ENCODE assay signal across 10 cellular contexts in genomic region chr3:63791974-63792373, GRCh38. TPM values are rescaled to one million over a fixed set of nuclear protein-coding genes. Genes with fewer than 3 reads are reported as not detected.
DNase-seq lines count a peak whose midpoint lies in the region; ATAC-seq and TF ChIP-seq lines count a peak whose summit lies in the region.
"Had no signal": no experiment of that assay in that cellular context is flagged by ENCODE, and none has a peak within 500 bp of the region (broad histone marks: within the 10 kb centered on the region; RNA-seq: fewer than 3 reads in every experiment).

No MANE protein-coding gene starts in this region.

- H3K9me3 ChIP-seq in H9 (ENCODE audit: control insufficient read depth, low read depth, low read length) = no peaks in the 10 kb centered on the region
- no peaks in the 10 kb centered on the region for H3K9me3 ChIP-seq in CD4-positive, alpha-beta T cell (ENCODE audit: control insufficient read depth, low read length)

- ATAC-seq in CD4-positive, alpha-beta T cell (ENCODE audit: poor library complexity) = no peak
- no peak for ATAC-seq in activated naive CD8-positive, alpha-beta T cell treated with anti-CD3 and anti-CD28 coated beads, Interleukin-2, amount 50 U/mL, for 24 hours

- no peak overlapping the region for H2AFZ ChIP-seq in H9 (ENCODE audit: low read length)

- H3K27me3 ChIP-seq in H9 (ENCODE audit: insufficient read depth, low read length) = no peaks in the 10 kb centered on the region
- H3K27me3 ChIP-seq in CD4-positive, alpha-beta T cell (ENCODE audit: control insufficient read depth, insufficient read depth, low read length) = no peaks in the 10 kb centered on the region

- no peak overlapping the region for H3K14ac ChIP-seq in H9 (ENCODE audit: insufficient read depth, low read length)

- no peak overlapping the region for H2AK5ac ChIP-seq in H9 (ENCODE audit: insufficient read length, low read length)

- CTCF ChIA-PET in CD4-positive, alpha-beta T cell (lab: Charles Lee) = interaction anchor here (1.4 kb wide), 1 partner anchor 36 kb away, joined by 3 read pairs; no protein-coding TSS in a partner anchor

- H3K56ac ChIP-seq in H9 (ENCODE audit: insufficient read length, low read depth, low read length) = no peak overlapping the region

- H4K20me1 ChIP-seq in H9 (ENCODE audit: control insufficient read depth, insufficient read depth, insufficient read length) = no peaks in the 10 kb centered on the region

- no peak overlapping the region for H3K9ac ChIP-seq in H9 (ENCODE audit: extremely low read depth, insufficient read length, low read length)

- DNase-seq in AG08395 (ENCODE audit: low spot score) = peak; percentile 77
- DNase-seq in H9 = no peak
- DNase-seq in iris pigment epithelial cell (ENCODE audit: low read depth) = peak; percentile 71
- no peak for DNase-seq in CD4-positive, alpha-beta T cell
- DNase-seq in NCI-H2081 treated with DMSO at 0.1 percent for 48 hours (lab: John Stamatoyannopoulos, UW) = no peak
- no peak for DNase-seq in activated naive CD8-positive, alpha-beta T cell treated with anti-CD3 and anti-CD28 coated beads, Interleukin-2, amount 50 U/mL, for 24 hours
- DNase-seq in activated CD4-positive, alpha-beta T cell treated with anti-CD3 and anti-CD28 coated beads, Interleukin-2, amount 50 U/mL, for 1 hour = no peak
- DNase-seq: activated gamma-delta T cell treated with Interleukin-2 at 50 U/mL for 16 hours; stimulated activated CD4-positive, alpha-beta T cell treated with anti-CD3 and anti-CD28 coated beads, Interleukin-4, amount 100 ng/mL, for 1 hour had no signal

- H3K23me2 ChIP-seq in H9 (ENCODE audit: insufficient read length, low read depth, low read length, poor library complexity, severe bottlenecking) = no peaks in the 10 kb centered on the region

- no peaks in the 10 kb centered on the region; the same call in 1 of the 2 replicates for H3K4me1 ChIP-seq in H9 (ENCODE audit: insufficient read depth, low read length)

- H3K27ac ChIP-seq in H9 (ENCODE audit: insufficient read length, low read depth, low read length) (no peak overlapping the region), VCaP (no peak overlapping the region)
- no peak overlapping the region for H3K27ac ChIP-seq in CD4-positive, alpha-beta T cell (ENCODE audit: low read depth, low read length)

- no peak overlapping the region for H3K4me2 ChIP-seq in H9 (ENCODE audit: insufficient read depth, insufficient read length, low read length)

- H2BK120ac ChIP-seq in H9 (ENCODE audit: low read depth, low read length, poor library complexity, severe bottlenecking) = no peak overlapping the region

- no peak overlapping the region for H3K27ac Mint-ChIP-seq in H9
- no peak overlapping the region for H3K27ac Mint-ChIP-seq in CD4-positive, alpha-beta T cell
- no peak overlapping the region for H3K27ac Mint-ChIP-seq in activated naive CD8-positive, alpha-beta T cell treated with anti-CD3 and anti-CD28 coated beads, Interleukin-2, amount 50 U/mL, for 24 hours

- H2BK5ac ChIP-seq in H9 (ENCODE audit: insufficient read length, low read length) = no peak overlapping the region

- intact Hi-C loops in CD4-positive, alpha-beta T cell (cut with DNase I, micrococcal nuclease) = no loop called here

- no peak overlapping the region for H3T11ph ChIP-seq in H9 (ENCODE audit: low read length)

- peaks cover 7 to 8% of the 10 kb centered on the region in 2 experiments; a peak in 3 of 4 replicates for H3K4me1 Mint-ChIP-seq in H9
- no peaks in the 10 kb centered on the region for H3K4me1 Mint-ChIP-seq in CD4-positive, alpha-beta T cell (ENCODE audit: low read depth)
- H3K4me1 Mint-ChIP-seq in activated naive CD8-positive, alpha-beta T cell treated with anti-CD3 and anti-CD28 coated beads, Interleukin-2, amount 50 U/mL, for 24 hours = no peaks in the 10 kb centered on the region

- POLR2A ChIA-PET in CD4-positive, alpha-beta T cell (lab: Charles Lee) = no interaction called here

- H3K23ac ChIP-seq in H9 (ENCODE audit: insufficient read length, low read depth, low read length) = no peak overlapping the region

- H2BK20ac ChIP-seq in H9 (ENCODE audit: low read depth, low read length, poor library complexity, severe bottlenecking) = no peak overlapping the region

- H3K4me3 Mint-ChIP-seq in H9 = no peak overlapping the region
- no peak overlapping the region for H3K4me3 Mint-ChIP-seq in CD4-positive, alpha-beta T cell
- no peak overlapping the region for H3K4me3 Mint-ChIP-seq in activated naive CD8-positive, alpha-beta T cell treated with anti-CD3 and anti-CD28 coated beads, Interleukin-2, amount 50 U/mL, for 24 hours

- peak; percentile 42 for TF ChIP-seq CTCF in H9 (conservative IDR thresholded peaks at IDR 0.05)
- TF ChIP-seq CTCF in VCaP (conservative IDR thresholded peaks at IDR 0.05) = peak; percentile 73
- TF ChIP-seq CTCF in CD4-positive, alpha-beta T cell (IDR thresholded peaks at IDR 0.05) = no peak

- H2BK12ac ChIP-seq in H9 (ENCODE audit: insufficient read length, low read depth, low read length) = no peak overlapping the region

- H4K91ac ChIP-seq in H9 (ENCODE audit: insufficient read length, low read depth, low read length) = no peak overlapping the region

- H3K4ac ChIP-seq in H9 (ENCODE audit: low read depth, low read length) = no peak overlapping the region

- H3K36me3 Mint-ChIP-seq in H9 (ENCODE audit: insufficient read depth in 1 of 3, low read depth in 3 of 3) = no peaks in the 10 kb centered on the region
- H3K36me3 Mint-ChIP-seq in CD4-positive, alpha-beta T cell (ENCODE audit: low read depth) = no peaks in the 10 kb centered on the region
- H3K36me3 Mint-ChIP-seq in activated naive CD8-positive, alpha-beta T cell treated with anti-CD3 and anti-CD28 coated beads, Interleukin-2, amount 50 U/mL, for 24 hours (ENCODE audit: low read depth) = no peaks in the 10 kb centered on the region

- no CpG with 5 or more reads among the region's 1 CpG for WGBS in H9 (ENCODE audit: extremely low coverage, insufficient read length, low lambda C conversion rate)

- no peak overlapping the region for H2BK15ac ChIP-seq in H9 (ENCODE audit: low read depth, low read length)

- H3K18ac ChIP-seq in H9 (ENCODE audit: insufficient read length, low read depth, low read length) = no peak overlapping the region

- no peaks in the 10 kb centered on the region for H3K79me1 ChIP-seq in H9 (ENCODE audit: insufficient read depth, low read depth, low read length, poor library complexity, severe bottlenecking)

- no peaks in the 10 kb centered on the region for H3K9me3 Mint-ChIP-seq in H9
- H3K9me3 Mint-ChIP-seq in CD4-positive, alpha-beta T cell = no peaks in the 10 kb centered on the region
- H3K9me3 Mint-ChIP-seq in activated naive CD8-positive, alpha-beta T cell treated with anti-CD3 and anti-CD28 coated beads, Interleukin-2, amount 50 U/mL, for 24 hours = no peaks in the 10 kb centered on the region

- no peak overlapping the region for H4K8ac ChIP-seq in H9 (replicated peaks; ENCODE audit: insufficient read length, low read depth, low read length)

- 0 out of 2 replicates have a peak, but pooled peaks cover 1% of the 10 kb centered on the region for H3K27me3 Mint-ChIP-seq in H9 (ENCODE audit: low read depth)
- peaks cover 14% of the 10 kb centered on the region for H3K27me3 Mint-ChIP-seq in CD4-positive, alpha-beta T cell
- peaks cover 2% of the 10 kb centered on the region for H3K27me3 Mint-ChIP-seq in activated naive CD8-positive, alpha-beta T cell treated with anti-CD3 and anti-CD28 coated beads, Interleukin-2, amount 50 U/mL, for 24 hours

- no peak overlapping the region for H4K5ac ChIP-seq in H9 (ENCODE audit: insufficient read length, low read depth, low read length)

- no peaks in the 10 kb centered on the region for H3K79me2 ChIP-seq in H9 (ENCODE audit: insufficient read depth, low read length)

RNA-seq across cellular contexts. Expression of gene C3orf49, which starts 27.1 kb away (rescaled TPM):
- not detected in 2 replicates for total RNA-seq in H9 (2021)
- not detected for total RNA-seq in CD4-positive, alpha-beta T cell

Comparison
In these comparisons a context has a peak if more than half of its experiments do, and no peak if none do; other contexts are left out.
1. DNase-seq: peak in AG08395 (single experiment) and iris pigment epithelial cell (single experiment); none in H9 (single experiment), CD4-positive, alpha-beta T cell (0 of 10), NCI-H2081 treated with DMSO at 0.1 percent for 48 hours (single experiment), activated naive CD8-positive, alpha-beta T cell treated with anti-CD3 and anti-CD28 coated beads, Interleukin-2, amount 50 U/mL, for 24 hours (single experiment) and activated CD4-positive, alpha-beta T cell treated with anti-CD3 and anti-CD28 coated beads, Interleukin-2, amount 50 U/mL, for 1 hour (single experiment).